ENCODE assay signal across 9 cellular contexts in genomic region chrX:107729558-107730297, GRCh38. TPM values are rescaled to one million over a fixed set of nuclear protein-coding genes. Genes with fewer than 3 reads are reported as not detected.
A peak's percentile ranks its signal among the peaks of the same experiment; 100 is the strongest.
DNase-seq lines count a peak whose midpoint lies in the region; ATAC-seq, FAIRE-seq and TF ChIP-seq lines count a peak whose summit lies in the region.
"Had no signal": no experiment of that assay in that cellular context is flagged by ENCODE, and none has a peak within 500 bp of the region (broad histone marks: within the 10 kb centered on the region; RNA-seq: fewer than 3 reads in every experiment).

No MANE protein-coding gene starts in this region.

- no peak overlapping the region for H3K9ac ChIP-seq in subcutaneous abdominal adipose tissue (ENCODE audit: low read length in 5 of 5)

- TF ChIP-seq POLR2A in esophagus squamous epithelium (IDR thresholded peaks at IDR 0.05) = no peak
- TF ChIP-seq POLR2A in GM18505 (IDR thresholded peaks at IDR 0.05; ENCODE audit: borderline replicate concordance, extremely low read depth, insufficient read depth, insufficient read length) = no peak

- H3K27ac ChIP-seq in esophagus squamous epithelium (peak overlapping the region; percentile 54 to 83 (median 76)), subcutaneous abdominal adipose tissue (ENCODE audit: low read depth, low read length) (peak overlapping the region; percentile 78)

- H3K4me3 ChIP-seq in esophagus squamous epithelium = no peak overlapping the region
- no peak overlapping the region for H3K4me3 ChIP-seq in subcutaneous abdominal adipose tissue (ENCODE audit: low read depth in 1 of 5, low read length in 5 of 5)

- H3K36me3 ChIP-seq in esophagus squamous epithelium (no peaks in the 10 kb centered on the region), subcutaneous abdominal adipose tissue (ENCODE audit: control insufficient read depth in 5 of 5, insufficient read depth in 5 of 5, low read length in 5 of 5) (no peaks in the 10 kb centered on the region)

- 50 to 69% methylated on average over 5 to 7 of the region's 8 CpGs for WGBS in esophagus squamous epithelium, 2 donors

- no peak for FAIRE-seq in HTR-8/SVneo (lab: Jason Lieb, UNC)

- H3K9me3 ChIP-seq in esophagus squamous epithelium (no peaks in the 10 kb centered on the region), subcutaneous abdominal adipose tissue (ENCODE audit: control insufficient read depth in 5 of 5, low read length in 5 of 5) (no peaks in the 10 kb centered on the region)

- intact Hi-C loops in esophagus squamous epithelium (cut with DNase I) = no loop called here

- TF ChIP-seq CTCF in esophagus squamous epithelium (IDR thresholded peaks at IDR 0.05) = no peak

- peak; percentile 11 for DNase-seq in NCI-H82 (lab: John Stamatoyannopoulos, UW)
- no peak for DNase-seq in NCI-H82 treated with DMSO at 0.1 percent for 48 hours (lab: John Stamatoyannopoulos, UW; ENCODE audit: unreplicated experiment)
- DNase-seq in esophagus squamous epithelium (lab: John Stamatoyannopoulos, UW) = no peak
- no peak for DNase-seq in HTR-8/SVneo (ENCODE audit: insufficient read length, low spot score)

- H3K27me3 ChIP-seq in esophagus squamous epithelium = no peaks in the 10 kb centered on the region
- H3K27me3 ChIP-seq in subcutaneous abdominal adipose tissue (ENCODE audit: control insufficient read depth in 5 of 5, insufficient read depth in 4 of 5, low read length in 5 of 5) = peaks cover 0 to 11% (median 3%) of the 10 kb centered on the region in 5 donors

- H3K4me1 ChIP-seq in esophagus squamous epithelium (peaks cover 21 to 98% (median 53%) of the 10 kb centered on the region in 3 donors), subcutaneous abdominal adipose tissue (ENCODE audit: control insufficient read depth in 5 of 5, insufficient read depth in 5 of 5, low read length in 5 of 5) (peaks cover 2 to 80% (median 63%) of the 10 kb centered on the region in 5 donors)

- peak; percentile 58 for ATAC-seq in HG03159 (IDR thresholded peaks at IDR 0.05; ENCODE audit: unreplicated experiment)
- ATAC-seq in GM18505 (IDR thresholded peaks at IDR 0.05; ENCODE audit: unreplicated experiment) = no peak
- ATAC-seq in GM19397 (IDR thresholded peaks at IDR 0.05; ENCODE audit: unreplicated experiment) = no peak

RNA-seq across cellular contexts. Expression of gene TSC22D3, which starts 45.9 kb away (rescaled TPM):
- total RNA-seq in esophagus squamous epithelium = 100 to 1,000 TPM in 3 of 4 donors, 10 to 100 TPM in 1; 50.2 to 558 (median 140) TPM

RNA-seq across cellular contexts. Expression of gene NCBP2L, which starts 47.8 kb away (rescaled TPM):
- total RNA-seq in esophagus squamous epithelium = not detected
- total RNA-seq: neural crest cell had no signal
